In the genomic region with DNA sequence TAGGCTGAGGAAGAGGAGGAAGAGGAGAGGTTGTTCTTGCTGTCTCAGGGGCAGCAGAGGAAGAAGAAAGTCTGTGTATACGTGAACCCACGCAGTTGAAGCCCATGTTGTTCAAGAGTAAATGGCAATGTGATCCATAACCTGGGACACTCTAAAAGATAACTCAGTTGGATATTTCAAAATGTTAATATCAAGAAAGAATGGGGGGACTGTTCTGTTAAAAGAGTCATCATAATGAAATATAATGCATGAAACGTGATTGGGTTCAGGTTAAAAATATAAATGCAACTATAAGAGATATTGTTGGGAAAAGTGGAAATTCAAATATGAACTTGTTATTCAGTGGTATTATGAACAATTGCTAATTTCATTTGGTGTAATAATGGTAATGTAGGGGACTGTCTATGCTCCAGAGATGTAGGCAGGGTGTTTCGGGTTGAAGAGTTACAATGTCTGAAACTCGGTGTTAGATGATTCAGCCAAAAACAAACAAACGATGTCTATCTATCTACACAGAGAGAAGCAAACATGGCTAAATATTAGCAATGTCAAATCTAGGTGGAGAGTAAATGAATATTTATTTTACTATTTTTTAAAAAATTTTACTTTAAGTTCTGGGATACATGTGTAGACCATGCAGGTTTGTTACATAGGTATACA, we compare ENCODE assay signal across 22 cellular contexts.
"Had no signal": no experiment of that assay in that cellular context is flagged by ENCODE, and none has a peak within 500 bp of the region (broad histone marks: within the 10 kb centered on the region; RNA-seq: fewer than 3 reads in every experiment).

No MANE protein-coding gene starts in this region.

- H3K9ac ChIP-seq: KMS-11 had no signal

- H2AFZ ChIP-seq: PC-9 had no signal

- H3K27me3 ChIP-seq: Peyer's patch, SJCRH30 had no signal

- H3K9me3 ChIP-seq: Peyer's patch, SJCRH30 had no signal

- H3K4me2 ChIP-seq: KMS-11, PC-9 had no signal

- H3K4me3 ChIP-seq: PC-9, Peyer's patch, SJCRH30 had no signal

- DNase-seq: IMR-90, Kasumi-1, MM.1S, NCI-H1092 treated with DMSO at 0.1 percent for 48 hours, NCI-H1436, NCI-H187, NCI-H2029, NCI-H2081 treated with DMSO at 0.1 percent for 48 hours, NCI-H2171, NCI-H226, NCI-H446, NCI-H510A, NCI-H524 treated with DMSO at 0.1 percent for 48 hours, NCI-H69, NCI-H774, PC-9, Peyer's patch, SHP77 treated with DMSO at 0.1 percent for 48 hours, SJCRH30 had no signal

- ATAC-seq: Right ventricle myocardium inferior, SK-N-SH treated with all-trans-retinoic acid at 6 μM for 48 hours had no signal

- H3K36me3 ChIP-seq: Peyer's patch, SJCRH30 had no signal

- H3K27ac ChIP-seq: KMS-11, PC-9, Peyer's patch, SJCRH30 had no signal

- H3K4me1 ChIP-seq: Peyer's patch had no signal
